Comparison of ENCODE assay signal across 28 cellular contexts in genomic region chr1:231818342-231818741, GRCh38.
DNase-seq lines count a peak whose midpoint lies in the region; ATAC-seq and TF ChIP-seq lines count a peak whose summit lies in the region.
"Had no signal": no experiment of that assay in that cellular context is flagged by ENCODE, and none has a peak within 500 bp of the region (broad histone marks: within the 10 kb centered on the region; RNA-seq: fewer than 3 reads in every experiment).

No MANE protein-coding gene starts in this region.

- no TSS peak for BruUV-seq in IMR-90 (replicated peaks; lab: Mats Ljungman, UMichigan)

- CTCF ChIA-PET in IMR-90 (lab: Yijun Ruan, JAX): no interaction called here
- CTCF ChIA-PET in activated CD4-positive, alpha-beta memory T cell treated with anti-CD3 and anti-CD28 coated beads for 36 hours (lab: Charles Lee): no interaction called here

- peak overlapping the region; percentile 66; the same call in 1 of the 3 replicates for H2BK15ac ChIP-seq in IMR-90 (ENCODE audit: low read depth, low read length)

- H3K9me3 Mint-ChIP-seq in activated CD4-positive, alpha-beta memory T cell treated with anti-CD3 and anti-CD28 coated beads for 36 hours: no peaks in the 10 kb centered on the region
- H3K9me3 Mint-ChIP-seq: activated T-cell treated with anti-CD3 and anti-CD28 coated beads, Interleukin-2, amount 50 U/mL, for 4 hours; natural killer cell had no signal

- no peaks in the 10 kb centered on the region for H3K79me1 ChIP-seq in IMR-90 (ENCODE audit: low read depth in 1 of 2, low read length in 2 of 2)

- H3K27ac Mint-ChIP-seq in activated CD4-positive, alpha-beta memory T cell treated with anti-CD3 and anti-CD28 coated beads for 36 hours: no peak overlapping the region
- H3K27ac Mint-ChIP-seq: activated B cell treated with CpG ODN at 0.5 μM for 24 hours; activated CD4-positive, alpha-beta T cell treated with anti-CD3 and anti-CD28 coated beads, Interleukin-2, amount 10 ng/mL, durations not matched to agents 7 days and 5 days; natural killer cell had no signal

- H3K23ac ChIP-seq in IMR-90 (ENCODE audit: low read depth, low read length): peak overlapping the region; percentile 74

- peak overlapping the region in 1 of 2 experiments; percentile 2; a peak in 1 of 4 replicates for H4K8ac ChIP-seq in IMR-90 (ENCODE audit: low read depth in 2 of 2, low read length in 2 of 2)

- H2AFZ ChIP-seq in IMR-90 (replicated peaks; ENCODE audit: low read length, poor library complexity): no peak overlapping the region

- H3K4me3 ChIP-seq in IMR-90 (ENCODE audit: insufficient read depth, low read depth, low read length): no peak overlapping the region
- no peak overlapping the region for H3K4me3 ChIP-seq in coronary artery
- H3K4me3 ChIP-seq: lower lobe of right lung had no signal

- no peak for DNase-seq in IMR-90
- peak; percentile 15 for DNase-seq in cerebellar cortex (ENCODE audit: low spot score)
- DNase-seq in left cardiac atrium: peak; percentile 53
- DNase-seq in sciatic nerve (ENCODE audit: low spot score): no peak
- no peak for DNase-seq in RKO (ENCODE audit: low spot score)
- no peak for DNase-seq in activated CD4-positive, alpha-beta memory T cell treated with anti-CD3 and anti-CD28 coated beads for 36 hours
- no peak for DNase-seq in coronary artery (ENCODE audit: low spot score)
- DNase-seq: activated B cell treated with CpG ODN at 0.5 μM for 24 hours; activated CD4-positive, alpha-beta T cell treated with anti-CD3 and anti-CD28 coated beads, Interleukin-2, amount 10 ng/mL, durations not matched to agents 7 days and 5 days; activated T-cell treated with anti-CD3 and anti-CD28 coated beads, Interleukin-2, amount 50 U/mL, for 4 hours; Caco-2; DMS53; Karpas-422; kidney; lower lobe of right lung; natural killer cell; NCI-H1417 treated with DMSO at 0.1 percent for 48 hours; NCI-H2107; NCI-H446; NCI-H774; nucleus accumbens; RPMI8226; small intestine; stimulated activated naive CD4-positive, alpha-beta T cell had no signal

- H3K14ac ChIP-seq in IMR-90 (replicated peaks; ENCODE audit: low read depth, low read length): peak overlapping the region; percentile 79

- H3K56ac ChIP-seq in IMR-90 (ENCODE audit: extremely low read depth, insufficient read depth, low read length): no peak overlapping the region

- intact Hi-C loops in IMR-90 (cut with micrococcal nuclease): no loop called here
- intact Hi-C loops in left cardiac atrium (cut with DNase I): loop anchor here in 1 of 2 donors (1.0 kb wide), 1 partner anchor 29 kb away; no protein-coding TSS in a partner anchor
- intact Hi-C loops in sciatic nerve (cut with DNase I): no loop called here
- intact Hi-C loops in activated CD4-positive, alpha-beta memory T cell treated with anti-CD3 and anti-CD28 coated beads for 36 hours (cut with micrococcal nuclease): no loop called here

- in situ Hi-C loops in IMR-90 (cut with MboI; ENCODE audit: low sequenced_read_pairs): no loop called here

- peaks cover 20% of the 10 kb centered on the region for H3K36me3 Mint-ChIP-seq in activated CD4-positive, alpha-beta memory T cell treated with anti-CD3 and anti-CD28 coated beads for 36 hours
- H3K36me3 Mint-ChIP-seq: natural killer cell had no signal

- no peak for TF ChIP-seq RAD21 in IMR-90 (IDR thresholded peaks at IDR 0.05; ENCODE audit: low read length)

- peaks cover 4% of the 10 kb centered on the region for H3K9me1 ChIP-seq in IMR-90 (ENCODE audit: insufficient read depth, low read length)

- no CpG with 5 or more reads among the region's 6 CpGs for WGBS in IMR-90 (ENCODE audit: extremely low coverage in 2 of 2, insufficient read length in 1 of 2), 2 experiments

- peak overlapping the region; percentile 83 for H2BK120ac ChIP-seq in IMR-90 (ENCODE audit: low read depth, low read length)

- H3K4me1 ChIP-seq in IMR-90 (ENCODE audit: control insufficient read depth, insufficient read depth, low read length): no peaks in the 10 kb centered on the region
- H3K4me1 ChIP-seq: Caco-2, lower lobe of right lung had no signal

- peak; percentile 24 for ATAC-seq in IMR-90 (ENCODE audit: low read depth)
- ATAC-seq in left cardiac atrium: peak; percentile 74 to 79
- ATAC-seq in sciatic nerve: peak; percentile 89
- no peak for ATAC-seq in GM19351 (IDR thresholded peaks at IDR 0.05; ENCODE audit: unreplicated experiment)
- ATAC-seq: activated T-cell treated with anti-CD3 and anti-CD28 coated beads, Interleukin-2, amount 50 U/mL, for 4 hours; HCT116; HepG2; lower lobe of right lung; natural killer cell had no signal

- H3K36me3 ChIP-seq in IMR-90 (ENCODE audit: control insufficient read depth, insufficient read depth, low read length): no peaks in the 10 kb centered on the region
- H3K36me3 ChIP-seq: lower lobe of right lung had no signal

- TF ChIP-seq POLR2A in IMR-90 (IDR thresholded peaks at IDR 0.05; ENCODE audit: low read depth, low read length): no peak

- no peak overlapping the region for H3K27ac ChIP-seq in IMR-90 (ENCODE audit: insufficient read depth, low read length)
- H3K27ac ChIP-seq in coronary artery: no peak overlapping the region
- H3K27ac ChIP-seq: C4-2B, lower lobe of right lung had no signal

- no peak overlapping the region for H3K9ac ChIP-seq in IMR-90 (ENCODE audit: low read depth, low read length)

- dilution Hi-C loops in IMR-90 (cut with HindIII; ENCODE audit: low sequenced_read_pairs, unreplicated experiment): no loop called here

- TF ChIP-seq CTCF in IMR-90 (conservative IDR thresholded peaks at IDR 0.05; ENCODE audit: low read depth, low read length): no peak
- no peak for TF ChIP-seq CTCF in coronary artery (IDR thresholded peaks at IDR 0.05)

- 0 out of 2 replicates have a peak overlapping the region, but pooled peaks have one; percentile 7 for H3K18ac ChIP-seq in IMR-90 (ENCODE audit: low read depth, low read length)

- no peaks in the 10 kb centered on the region for H4K20me1 ChIP-seq in IMR-90 (ENCODE audit: insufficient read depth, low read length)

- no peak overlapping the region for H3K4me3 Mint-ChIP-seq in activated CD4-positive, alpha-beta memory T cell treated with anti-CD3 and anti-CD28 coated beads for 36 hours
- H3K4me3 Mint-ChIP-seq: activated B cell treated with CpG ODN at 0.5 μM for 24 hours; activated CD4-positive, alpha-beta T cell treated with anti-CD3 and anti-CD28 coated beads, Interleukin-2, amount 10 ng/mL, durations not matched to agents 7 days and 5 days; activated T-cell treated with anti-CD3 and anti-CD28 coated beads, Interleukin-2, amount 50 U/mL, for 4 hours; natural killer cell had no signal

- peak overlapping the region; percentile 48 for H2BK20ac ChIP-seq in IMR-90 (ENCODE audit: low read depth, low read length)

- H4K91ac ChIP-seq in IMR-90 (ENCODE audit: insufficient read depth, low read depth, low read length): peak overlapping the region; percentile 72; the same call in 1 of the 2 replicates

- H3K4ac ChIP-seq in IMR-90 (ENCODE audit: low read depth, low read length): peak overlapping the region; percentile 70

- H3K4me2 ChIP-seq in IMR-90 (ENCODE audit: low read depth, low read length): no peak overlapping the region

- no peaks in the 10 kb centered on the region for H3K4me1 Mint-ChIP-seq in activated CD4-positive, alpha-beta memory T cell treated with anti-CD3 and anti-CD28 coated beads for 36 hours (ENCODE audit: low read depth)
- H3K4me1 Mint-ChIP-seq: activated B cell treated with CpG ODN at 0.5 μM for 24 hours; activated CD4-positive, alpha-beta T cell treated with anti-CD3 and anti-CD28 coated beads, Interleukin-2, amount 10 ng/mL, durations not matched to agents 7 days and 5 days; natural killer cell had no signal

- H3K9me3 ChIP-seq in IMR-90 (ENCODE audit: control insufficient read depth, insufficient read depth, low read length): no peaks in the 10 kb centered on the region
- H3K9me3 ChIP-seq: Caco-2, lower lobe of right lung had no signal

- no peaks in the 10 kb centered on the region for H3K27me3 ChIP-seq in IMR-90 (ENCODE audit: control insufficient read depth, insufficient read depth, low read length)

- no peak overlapping the region for H4K5ac ChIP-seq in IMR-90 (ENCODE audit: low read depth, low read length)

- H2BK5ac ChIP-seq in IMR-90 (ENCODE audit: low read depth, low read length, poor library complexity, severe bottlenecking): no peak overlapping the region

- no peak overlapping the region for H2AK9ac ChIP-seq in IMR-90 (replicated peaks; ENCODE audit: low read depth, low read length, poor library complexity)

- POLR2A ChIA-PET in IMR-90 (lab: Charles Lee; ENCODE audit: unreplicated experiment): no interaction called here
- POLR2A ChIA-PET in activated CD4-positive, alpha-beta memory T cell treated with anti-CD3 and anti-CD28 coated beads for 36 hours (lab: Charles Lee): no interaction called here

- peak overlapping the region; percentile 63 for H2AK5ac ChIP-seq in IMR-90 (ENCODE audit: low read depth, low read length)

- no peaks in the 10 kb centered on the region for H3K27me3 Mint-ChIP-seq in activated CD4-positive, alpha-beta memory T cell treated with anti-CD3 and anti-CD28 coated beads for 36 hours
- H3K27me3 Mint-ChIP-seq: activated B cell treated with CpG ODN at 0.5 μM for 24 hours; activated CD4-positive, alpha-beta T cell treated with anti-CD3 and anti-CD28 coated beads, Interleukin-2, amount 10 ng/mL, durations not matched to agents 7 days and 5 days had no signal

TF ChIP-seq in IMR-90, 13 proteins besides CTCF, POLR2A, EP300 and RAD21:
- TF ChIP-seq CEBPB (IDR thresholded peaks at IDR 0.05; ENCODE audit: low read depth, low read length) (no peak), CHD1 (IDR thresholded peaks at IDR 0.05; ENCODE audit: low read depth, low read length) (no peak)

Comparison
In these comparisons a context has a peak if more than half of its experiments do, and no peak if none do; other contexts are left out.
1. DNase-seq: peak in cerebellar cortex (single experiment) and left cardiac atrium (single experiment); none in IMR-90 (single experiment), sciatic nerve (single experiment), RKO (single experiment), activated CD4-positive, alpha-beta memory T cell treated with anti-CD3 and anti-CD28 coated beads for 36 hours (single experiment) and coronary artery (single experiment).